ENCODE assay signal across 9 cellular contexts in the genomic region with DNA sequence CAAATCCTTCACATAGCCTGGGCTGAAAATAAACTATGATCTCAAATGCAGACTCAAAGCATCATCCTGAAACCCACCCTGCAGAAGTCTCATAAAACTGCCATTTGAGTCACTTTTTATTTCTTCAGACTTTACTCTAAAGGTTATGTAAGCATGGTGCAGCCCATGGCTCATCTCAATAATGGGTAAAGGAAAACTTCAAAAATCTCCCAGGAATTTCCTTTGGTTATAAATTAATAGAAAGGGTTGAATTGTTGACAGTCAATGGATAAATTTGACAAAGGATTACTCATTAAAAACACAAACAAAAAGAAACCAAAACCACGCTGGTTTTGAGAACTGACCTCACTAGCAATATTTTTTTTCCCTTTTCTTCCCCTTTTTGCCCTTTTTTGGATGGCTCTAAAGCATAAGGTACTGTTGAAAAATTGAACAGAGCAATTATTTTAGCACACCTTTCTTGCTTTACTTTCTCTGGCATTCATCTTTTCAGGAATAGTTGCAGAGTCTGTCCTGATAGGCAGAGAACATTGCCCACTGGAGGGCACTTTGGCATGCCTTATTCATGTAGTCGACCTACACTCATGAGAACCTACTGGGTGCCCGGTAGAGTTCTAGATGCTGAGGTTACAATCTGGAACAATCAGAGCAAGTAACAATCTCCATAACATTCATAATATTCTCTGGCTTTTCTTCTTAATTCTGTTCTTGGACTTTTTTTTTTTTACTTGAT.
DNase-seq lines count a peak whose midpoint lies in the region; ATAC-seq and TF ChIP-seq lines count a peak whose summit lies in the region.
"Had no signal": no experiment of that assay in that cellular context is flagged by ENCODE, and none has a peak within 500 bp of the region (broad histone marks: within the 10 kb centered on the region; RNA-seq: fewer than 3 reads in every experiment).

No MANE protein-coding gene starts in this region.

- in situ Hi-C loops in astrocyte of the cerebellum (cut with HindIII; ENCODE audit: low sequenced_read_pairs), result no loop called here

- TF ChIP-seq CTCF in astrocyte of the cerebellum (IDR thresholded peaks at IDR 0.05; ENCODE audit: low read depth, low read length, missing control alignments), result no peak

- peak; percentile 63 for ATAC-seq in HG03095 (IDR thresholded peaks at IDR 0.05; ENCODE audit: unreplicated experiment)

- H3K4me3 ChIP-seq in astrocyte of the cerebellum (ENCODE audit: low read depth, low read length), result no peak overlapping the region
- no peak overlapping the region for H3K4me3 ChIP-seq in skeletal muscle cell (ENCODE audit: low read depth, low read length)

- DNase-seq in DMS53 (lab: John Stamatoyannopoulos, UW) (peak; percentile 30), DMS53 treated with DMSO at 0.1 percent for 48 hours (lab: John Stamatoyannopoulos, UW; ENCODE audit: unreplicated experiment) (no peak), astrocyte of the cerebellum (ENCODE audit: low read depth) (peak; percentile 24), skeletal muscle cell (ENCODE audit: low read depth) (peak; percentile 22), 8988T (no peak), NCI-H1092 (lab: John Stamatoyannopoulos, UW) (no peak)
- no peak for DNase-seq in stimulated activated CD4-positive, alpha-beta T cell treated with anti-CD3 and anti-CD28 coated beads, Interleukin-2, amount 100 ng/mL, for 48 hours
- DNase-seq: T-helper 2 cell had no signal

Comparison
In these comparisons a context has a peak if more than half of its experiments do, and no peak if none do; other contexts are left out.
1. DNase-seq: peak in DMS53 (single experiment), astrocyte of the cerebellum (single experiment) and skeletal muscle cell (single experiment); none in DMS53 treated with DMSO at 0.1 percent for 48 hours (single experiment), 8988T (single experiment), NCI-H1092 (single experiment) and stimulated activated CD4-positive, alpha-beta T cell treated with anti-CD3 and anti-CD28 coated beads, Interleukin-2, amount 100 ng/mL, for 48 hours (0 of 2).